Comparison of ENCODE assay signal across 14 cellular contexts in the genomic region with DNA sequence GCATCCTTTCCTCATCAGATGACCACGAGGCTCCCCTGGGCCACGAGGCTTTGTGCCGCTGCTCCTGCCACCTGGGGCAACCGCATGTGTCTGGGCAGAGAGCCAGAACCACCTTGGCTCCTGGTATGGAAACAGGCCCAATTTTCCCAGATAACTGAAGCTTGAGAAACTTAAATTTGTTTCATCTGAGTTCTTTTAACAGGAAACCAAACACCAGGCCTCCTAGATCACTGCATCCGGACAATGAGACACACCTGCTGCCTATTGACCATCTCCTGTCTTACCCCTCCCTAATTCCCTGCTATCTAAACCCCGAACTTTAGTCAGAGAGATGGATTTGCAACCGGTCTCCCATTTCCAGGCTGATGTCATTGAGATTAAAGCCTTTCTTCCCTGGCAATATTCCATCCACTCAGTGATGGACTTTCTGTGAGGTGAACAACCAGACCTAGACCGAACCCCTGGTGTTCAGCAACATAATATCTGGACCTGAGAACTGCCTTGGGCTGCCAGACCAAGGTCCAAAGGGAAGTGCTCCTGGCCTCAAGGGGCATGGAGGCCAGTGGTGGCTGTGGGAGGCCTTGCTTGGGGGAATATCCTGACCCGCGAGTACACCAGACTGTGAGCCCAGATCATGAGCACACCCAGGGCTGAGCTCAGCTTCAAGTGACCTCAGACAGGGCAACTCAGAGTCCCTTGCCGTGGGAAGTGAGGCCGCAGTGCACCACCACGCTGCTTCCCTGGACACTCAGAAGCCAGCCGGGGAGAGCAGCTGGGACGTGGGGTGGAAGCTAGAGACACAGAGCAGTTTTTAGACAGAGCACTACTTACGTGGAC.
DNase-seq lines count a peak whose midpoint lies in the region; ATAC-seq and TF ChIP-seq lines count a peak whose summit lies in the region.
"Had no signal": no experiment of that assay in that cellular context is flagged by ENCODE, and none has a peak within 500 bp of the region (broad histone marks: within the 10 kb centered on the region; RNA-seq: fewer than 3 reads in every experiment).

No MANE protein-coding gene starts in this region.

- H2AK5ac ChIP-seq in IMR-90 (ENCODE audit: low read depth, low read length): no peak overlapping the region

- H3K36me3 ChIP-seq in IMR-90 (ENCODE audit: control insufficient read depth, insufficient read depth, low read length): no peaks in the 10 kb centered on the region
- no peaks in the 10 kb centered on the region for H3K36me3 ChIP-seq in right lobe of liver
- no peaks in the 10 kb centered on the region for H3K36me3 ChIP-seq in GM23248 (ENCODE audit: low read depth)
- H3K36me3 ChIP-seq: gastrocnemius medialis had no signal

- no peaks in the 10 kb centered on the region for H3K9me2 ChIP-seq in GM23248 (ENCODE audit: insufficient read depth)

- H3K4me2 ChIP-seq in IMR-90 (ENCODE audit: low read depth, low read length): no peak overlapping the region
- no peak overlapping the region for H3K4me2 ChIP-seq in GM23248 (ENCODE audit: unreplicated experiment)
- H3K4me2 ChIP-seq: smooth muscle cell had no signal

- no peak overlapping the region for H2AK9ac ChIP-seq in IMR-90 (replicated peaks; ENCODE audit: low read depth, low read length, poor library complexity)

- H2BK15ac ChIP-seq in IMR-90 (ENCODE audit: low read depth, low read length): no peak overlapping the region

- H3K4me1 ChIP-seq in IMR-90 (ENCODE audit: control insufficient read depth, insufficient read depth, low read length) (peaks cover 1% of the 10 kb centered on the region; the same call in 1 of the 2 replicates), right lobe of liver (no peaks in the 10 kb centered on the region), GM23248 (ENCODE audit: insufficient read depth) (no peaks in the 10 kb centered on the region)

- CTCF ChIA-PET in IMR-90 (lab: Yijun Ruan, JAX) (no interaction called here), RWPE1 (lab: Yijun Ruan, JAX) (interaction anchor here (0.5 to 0.7 kb wide), 5 partner anchors 16 to 1201 kb away, joined by 3 to 5 read pairs (median 3); no protein-coding TSS in a partner anchor)

- no peak overlapping the region for H3K23ac ChIP-seq in IMR-90 (ENCODE audit: low read depth, low read length)

- H3K79me1 ChIP-seq in IMR-90 (ENCODE audit: low read depth in 1 of 2, low read length in 2 of 2): no peaks in the 10 kb centered on the region

- no peak overlapping the region for H3K14ac ChIP-seq in IMR-90 (replicated peaks; ENCODE audit: low read depth, low read length)

- H2AFZ ChIP-seq in IMR-90 (replicated peaks; ENCODE audit: low read length, poor library complexity) (peak overlapping the region; percentile 7), GM23248 (no peak overlapping the region)

- H4K91ac ChIP-seq in IMR-90 (ENCODE audit: insufficient read depth, low read depth, low read length): no peak overlapping the region

- H3F3A ChIP-seq in GM23248 (ENCODE audit: insufficient read depth): no peaks in the 10 kb centered on the region

- no peak overlapping the region for H4K5ac ChIP-seq in IMR-90 (ENCODE audit: low read depth, low read length)

- H3K27me3 ChIP-seq in IMR-90 (ENCODE audit: control insufficient read depth, insufficient read depth, low read length) (peaks cover 19% of the 10 kb centered on the region), right lobe of liver (no peaks in the 10 kb centered on the region), GM23248 (replicated peaks; ENCODE audit: insufficient read depth) (peaks cover 11% of the 10 kb centered on the region; the same call in 1 of the 2 replicates)
- H3K27me3 ChIP-seq: gastrocnemius medialis had no signal

- no TSS peak for BruUV-seq in IMR-90 (replicated peaks; lab: Mats Ljungman, UMichigan)

- intact Hi-C loops in IMR-90 (cut with micrococcal nuclease) (no loop called here), right lobe of liver (cut with DNase I) (no loop called here), left colon (cut with DNase I, micrococcal nuclease) (no loop called here)

- no peak overlapping the region for H4K8ac ChIP-seq in IMR-90 (ENCODE audit: low read depth in 2 of 2, low read length in 2 of 2)

- no peak overlapping the region for H2BK120ac ChIP-seq in IMR-90 (ENCODE audit: low read depth, low read length)

- no peaks in the 10 kb centered on the region for H3K79me2 ChIP-seq in GM23248 (ENCODE audit: insufficient read depth)

- TF ChIP-seq POLR2A in IMR-90 (IDR thresholded peaks at IDR 0.05; ENCODE audit: low read depth, low read length) (no peak), right lobe of liver (IDR thresholded peaks at IDR 0.05) (no peak)

- whole genome bisulfite sequencing in IMR-90 (ENCODE audit: extremely low coverage in 2 of 2, insufficient read length in 1 of 2), 2 experiments: 89% methylated on average over 13 of the region's 16 CpGs; no CpG with 5 or more reads in 1 of the 2 experiments
- 45% methylated on average over 5 of the region's 16 CpGs for WGBS in right lobe of liver (ENCODE audit: insufficient coverage, low coverage, low lambda C conversion rate, missing lambda C conversion rate)
- 67 to 72% methylated on average over 16 of the region's 16 CpGs for WGBS in GM23248 (ENCODE audit: low coverage in 1 of 2, low lambda C conversion rate in 2 of 2, missing lambda C conversion rate in 2 of 2), 2 experiments

- H3K9me3 ChIP-seq in IMR-90 (ENCODE audit: control insufficient read depth, insufficient read depth, low read length) (no peaks in the 10 kb centered on the region), right lobe of liver (no peaks in the 10 kb centered on the region), GM23248 (ENCODE audit: low read depth) (no peaks in the 10 kb centered on the region)
- H3K9me3 ChIP-seq: gastrocnemius medialis had no signal

- no peak overlapping the region for H3K9ac ChIP-seq in IMR-90 (ENCODE audit: low read depth, low read length)
- H3K9ac ChIP-seq in GM23248: no peak overlapping the region

- peaks cover under 1% of the 10 kb centered on the region; the same call in 1 of the 2 replicates for H3K9me1 ChIP-seq in IMR-90 (ENCODE audit: insufficient read depth, low read length)

- H3K4ac ChIP-seq in IMR-90 (ENCODE audit: low read depth, low read length): no peak overlapping the region

- ATAC-seq in IMR-90 (ENCODE audit: low read depth) (no peak), right lobe of liver (peak in 3 of 4 donors; percentile 40 to 50 (median 45)), left colon (no peak)
- ATAC-seq: gastrocnemius medialis, left cardiac atrium had no signal

- no peak overlapping the region for H2BK20ac ChIP-seq in IMR-90 (ENCODE audit: low read depth, low read length)

- dilution Hi-C loops in IMR-90 (cut with HindIII; ENCODE audit: low sequenced_read_pairs, unreplicated experiment): no loop called here

- TF ChIP-seq CTCF in IMR-90 (conservative IDR thresholded peaks at IDR 0.05; ENCODE audit: low read depth, low read length) (no peak), RWPE1 (conservative IDR thresholded peaks at IDR 0.05; ENCODE audit: low read depth) (no peak), right lobe of liver (IDR thresholded peaks at IDR 0.05) (no peak)

- no peak for TF ChIP-seq RAD21 in IMR-90 (IDR thresholded peaks at IDR 0.05; ENCODE audit: low read length)

- H4K20me1 ChIP-seq in IMR-90 (ENCODE audit: insufficient read depth, low read length) (no peaks in the 10 kb centered on the region), GM23248 (ENCODE audit: insufficient read depth) (no peaks in the 10 kb centered on the region)

- POLR2A ChIA-PET in IMR-90 (lab: Charles Lee; ENCODE audit: unreplicated experiment): no interaction called here
- POLR2A ChIA-PET in RWPE1 (lab: Yijun Ruan, JAX; ENCODE audit: low non-redundant PET): no interaction called here

- H2BK5ac ChIP-seq in IMR-90 (ENCODE audit: low read depth, low read length, poor library complexity, severe bottlenecking): no peak overlapping the region

- H3K27ac ChIP-seq in IMR-90 (ENCODE audit: insufficient read depth, low read length) (no peak overlapping the region), RWPE1 (peak overlapping the region; percentile 42), right lobe of liver (no peak overlapping the region), GM23248 (no peak overlapping the region)
- H3K27ac ChIP-seq: gastrocnemius medialis had no signal

- no peak overlapping the region for H3K18ac ChIP-seq in IMR-90 (ENCODE audit: low read depth, low read length)

- DNase-seq in DMS153 treated with DMSO at 0.1 percent for 48 hours (lab: John Stamatoyannopoulos, UW; ENCODE audit: unreplicated experiment): peak; percentile 9
- no peak for DNase-seq in IMR-90
- no peak for DNase-seq in RWPE1 (ENCODE audit: low spot score)
- DNase-seq in right lobe of liver: peak; percentile 61 to 70 (median 66)
- no peak for DNase-seq in GM23248
- DNase-seq in left colon: no peak
- no peak for DNase-seq in NAMALWA (ENCODE audit: low spot score)
- no peak for DNase-seq in stimulated activated CD4-positive, alpha-beta T cell treated with anti-CD3 and anti-CD28 coated beads, Interleukin-2, amount 100 ng/mL, for 24 hours
- DNase-seq: activated CD4-positive, alpha-beta T cell treated with anti-CD3 and anti-CD28 coated beads for 48 hours; CD4-positive, CD25-positive, alpha-beta regulatory T cell; effector memory CD4-positive, alpha-beta T cell; gastrocnemius medialis; left cardiac atrium had no signal

- H3K56ac ChIP-seq in IMR-90 (ENCODE audit: extremely low read depth, insufficient read depth, low read length): no peak overlapping the region

- in situ Hi-C loops in IMR-90 (cut with MboI; ENCODE audit: low sequenced_read_pairs) (loop anchor here (5.0 kb wide), 1 partner anchor 139 kb away; no protein-coding TSS in a partner anchor), GM23248 (cut with MboI) (no loop called here)

- H3K4me3 ChIP-seq in IMR-90 (ENCODE audit: insufficient read depth, low read depth, low read length) (no peak overlapping the region), right lobe of liver (no peak overlapping the region), GM23248 (no peak overlapping the region)
- H3K4me3 ChIP-seq: gastrocnemius medialis, smooth muscle cell had no signal

TF ChIP-seq in IMR-90, 13 proteins besides CTCF, POLR2A, EP300 and RAD21 (continues in another document):
- TF ChIP-seq MXI1 (IDR thresholded peaks at IDR 0.05; ENCODE audit: borderline replicate concordance, low read depth, low read length): no peak
- TF ChIP-seq BHLHE40 (IDR thresholded peaks at IDR 0.05; ENCODE audit: low read depth, low read length): no peak
- TF ChIP-seq MAFK (IDR thresholded peaks at IDR 0.05; ENCODE audit: low read depth, low read length): no peak
- no peak for TF ChIP-seq CHD1 (IDR thresholded peaks at IDR 0.05; ENCODE audit: low read depth, low read length)
- TF ChIP-seq RCOR1 (IDR thresholded peaks at IDR 0.05; ENCODE audit: insufficient replicate concordance, low read length): no peak
- TF ChIP-seq CEBPB (IDR thresholded peaks at IDR 0.05; ENCODE audit: low read depth, low read length): no peak
- no peak for TF ChIP-seq MAZ (IDR thresholded peaks at IDR 0.05; ENCODE audit: borderline replicate concordance, low read depth, low read length)
- TF ChIP-seq NFE2L2 (IDR thresholded peaks at IDR 0.05; ENCODE audit: low read depth, low read length): no peak
- no peak for TF ChIP-seq RFX5 (IDR thresholded peaks at IDR 0.05; ENCODE audit: low read depth, low read length)

Comparison
In these comparisons a context has a peak if more than half of its experiments do, and no peak if none do; other contexts are left out.
1. DNase-seq: peak in DMS153 treated with DMSO at 0.1 percent for 48 hours (single experiment) and right lobe of liver (3 of 3); none in IMR-90 (single experiment), RWPE1 (single experiment), GM23248 (single experiment), left colon (0 of 2), NAMALWA (single experiment) and stimulated activated CD4-positive, alpha-beta T cell treated with anti-CD3 and anti-CD28 coated beads, Interleukin-2, amount 100 ng/mL, for 24 hours (0 of 2).
2. ATAC-seq: peak in right lobe of liver (3 of 4); none in IMR-90 (single experiment) and left colon (single experiment).